Comparison of ENCODE assay signal across 21 cellular contexts in genomic region chr11:4140067-4140636, GRCh38.
"Had no signal": no experiment of that assay in that cellular context is flagged by ENCODE, and none has a peak within 500 bp of the region (broad histone marks: within the 10 kb centered on the region; RNA-seq: fewer than 3 reads in every experiment).

No MANE protein-coding gene starts in this region.

- H3K4me3 ChIP-seq: esophagus squamous epithelium, lung, neural progenitor cell, ovary, smooth muscle cell, tibial artery, upper lobe of left lung, uterus had no signal

- H3K4me1 ChIP-seq: esophagus squamous epithelium, neural progenitor cell, tibial artery, uterus had no signal

- H3K4me3 Mint-ChIP-seq: immature natural killer cell; natural killer cell treated with Interleukin-12 subunit alpha and Interleukin-12 subunit beta and Interleukin-15 and Interleukin-18, amount 100 ng/mL, for 72 hours; neural progenitor cell; stimulated activated memory B cell treated with anti-CD40 and anti-IgM and Interleukin-4, amounts not matched to agents 10 μg/mL and 1 μg/mL and 100 μg/mL, for 72 hours; stimulated activated naive CD8-positive, alpha-beta T cell treated with anti-CD3 and anti-CD28 coated beads, Interleukin-15, Interleukin-2, amounts not matched to agents 100 ng/mL and 50 ng/mL, for 24 hours had no signal

- H3K27ac Mint-ChIP-seq: immature natural killer cell; natural killer cell treated with Interleukin-12 subunit alpha and Interleukin-12 subunit beta and Interleukin-15 and Interleukin-18, amount 100 ng/mL, for 72 hours; neural progenitor cell; stimulated activated memory B cell treated with anti-CD40 and anti-IgM and Interleukin-4, amounts not matched to agents 10 μg/mL and 1 μg/mL and 100 μg/mL, for 72 hours; stimulated activated naive CD8-positive, alpha-beta T cell treated with anti-CD3 and anti-CD28 coated beads, Interleukin-15, Interleukin-2, amounts not matched to agents 100 ng/mL and 50 ng/mL, for 24 hours had no signal

- DNase-seq: effector memory CD4-positive, alpha-beta T cell; esophagus squamous epithelium; foreskin fibroblast; immature natural killer cell; left ventricle myocardium superior; mesenchymal stem cell; midbrain; nucleus accumbens; ovary; right cardiac atrium; stimulated activated CD4-positive, alpha-beta T cell treated with anti-CD3 and anti-CD28 coated beads, Interleukin-4, amount 100 ng/mL, for 1 hour; stimulated activated CD8-positive, alpha-beta memory T cell treated with anti-CD3 and anti-CD28 coated beads, Interleukin-4, amount 100 ng/mL, for 48 hours; tibial artery; upper lobe of left lung; uterus had no signal

- H3K36me3 ChIP-seq: ovary, uterus had no signal

- H3K9me3 Mint-ChIP-seq: natural killer cell treated with Interleukin-12 subunit alpha and Interleukin-12 subunit beta and Interleukin-15 and Interleukin-18, amount 100 ng/mL, for 72 hours had no signal

- H3K27me3 Mint-ChIP-seq: natural killer cell treated with Interleukin-12 subunit alpha and Interleukin-12 subunit beta and Interleukin-15 and Interleukin-18, amount 100 ng/mL, for 72 hours; stimulated activated memory B cell treated with anti-CD40 and anti-IgM and Interleukin-4, amounts not matched to agents 10 μg/mL and 1 μg/mL and 100 μg/mL, for 72 hours; stimulated activated naive CD8-positive, alpha-beta T cell treated with anti-CD3 and anti-CD28 coated beads, Interleukin-15, Interleukin-2, amounts not matched to agents 100 ng/mL and 50 ng/mL, for 24 hours had no signal

- H3K27ac ChIP-seq: esophagus squamous epithelium, neural progenitor cell, ovary, tibial artery, upper lobe of left lung, uterus had no signal

- H3K27me3 ChIP-seq: esophagus squamous epithelium, neural progenitor cell, ovary, tibial artery, upper lobe of left lung, uterus had no signal

- H3K4me1 Mint-ChIP-seq: immature natural killer cell; neural progenitor cell; stimulated activated memory B cell treated with anti-CD40 and anti-IgM and Interleukin-4, amounts not matched to agents 10 μg/mL and 1 μg/mL and 100 μg/mL, for 72 hours had no signal
